Comparison of ENCODE assay signal across 8 cellular contexts in genomic region chr16:89476811-89477261, GRCh38. TPM values are rescaled to one million over a fixed set of nuclear protein-coding genes. Genes with fewer than 3 reads are reported as not detected.
A peak's percentile ranks its signal among the peaks of the same experiment; 100 is the strongest.
DNase-seq lines count a peak whose midpoint lies in the region; ATAC-seq, FAIRE-seq and TF ChIP-seq lines count a peak whose summit lies in the region.

No MANE protein-coding gene starts in this region.

- ATAC-seq in GM18517 (IDR thresholded peaks at IDR 0.05; ENCODE audit: unreplicated experiment) (peak; percentile 70), HG02763 (IDR thresholded peaks at IDR 0.05; ENCODE audit: unreplicated experiment) (peak; percentile 48)

- H3K27me3 Mint-ChIP-seq in mesothelial cell of epicardium (ENCODE audit: low read depth), result no peaks in the 10 kb centered on the region

- FAIRE-seq in RCC 7860 (lab: Jason Lieb, UNC), result no peak

- DNase-seq in RWPE1 (ENCODE audit: low spot score), result peak; percentile 55
- DNase-seq in mesothelial cell of epicardium (ENCODE audit: low spot score in 2 of 2, unreplicated experiment in 2 of 2), result no peak
- DNase-seq in activated effector memory CD4-positive, alpha-beta T cell treated with Interleukin-2 at 50 U/mL for 16 hours, result no peak
- no peak for DNase-seq in RKO (ENCODE audit: low spot score)
- DNase-seq in RCC 7860 (ENCODE audit: low spot score), result no peak
- DNase-seq in HuH-7 (ENCODE audit: low spot score), result no peak

- POLR2A ChIA-PET in RWPE1 (lab: Yijun Ruan, JAX; ENCODE audit: low non-redundant PET), result no interaction called here

- H3K9me3 Mint-ChIP-seq in mesothelial cell of epicardium, result no peaks in the 10 kb centered on the region

- no peak for TF ChIP-seq CTCF in RWPE1 (conservative IDR thresholded peaks at IDR 0.05; ENCODE audit: low read depth)
- TF ChIP-seq CTCF in mesothelial cell of epicardium (IDR thresholded peaks at IDR 0.05; ENCODE audit: unreplicated experiment), result no peak

- peak overlapping the region; percentile 92 for H3K27ac ChIP-seq in RWPE1

- H3K36me3 Mint-ChIP-seq in mesothelial cell of epicardium, result no peaks in the 10 kb centered on the region

- H3K4me3 Mint-ChIP-seq in mesothelial cell of epicardium, result no peak overlapping the region

- H3K4me1 Mint-ChIP-seq in mesothelial cell of epicardium, result peaks cover 58% of the 10 kb centered on the region

- CTCF ChIA-PET in RWPE1 (lab: Yijun Ruan, JAX), result no interaction called here

- peak overlapping the region; percentile 70 for H3K27ac Mint-ChIP-seq in mesothelial cell of epicardium

RNA-seq across cellular contexts. Expression of gene ANKRD11, which starts 13.5 kb away (rescaled TPM):
- total RNA-seq in mesothelial cell of epicardium, result 230 to 247 TPM (median 233 TPM) in 3 replicates

RNA-seq across cellular contexts. Expression of gene SPG7, which starts 31.4 kb away (rescaled TPM):
- total RNA-seq in mesothelial cell of epicardium, result 186 to 199 TPM (median 187 TPM) in 3 replicates
